Comparison of ENCODE assay signal across 16 cellular contexts in genomic region chr5:150561571-150562295, GRCh38.
"Had no signal": no experiment of that assay in that cellular context is flagged by ENCODE, and none has a peak within 500 bp of the region (broad histone marks: within the 10 kb centered on the region; RNA-seq: fewer than 3 reads in every experiment).

No MANE protein-coding gene starts in this region.

- H3K27ac ChIP-seq: brain microvascular endothelial cell, colonic mucosa, foreskin keratinocyte, left lung, pancreas, spleen, tibial artery had no signal

- H3K27me3 ChIP-seq: brain microvascular endothelial cell, colonic mucosa, foreskin keratinocyte, left lung, pancreas, spleen, tibial artery had no signal

- H3K4me1 Mint-ChIP-seq: activated CD4-positive, alpha-beta memory T cell treated with anti-CD3 and anti-CD28 coated beads, Interleukin-2, amount 10 ng/mL, durations not matched to agents 7 days and 5 days; activated CD4-positive, alpha-beta T cell treated with anti-CD3 and anti-CD28 coated beads for 36 hours; activated CD8-positive, alpha-beta memory T cell treated with anti-CD3 and anti-CD28 coated beads, Interleukin-2, amount 10 ng/mL, durations not matched to agents 7 days and 5 days; activated T-helper 17 cell treated with anti-CD3 and anti-CD28 coated beads, Interleukin-2, amount 50 U/mL, for 72 hours had no signal

- H3K27ac Mint-ChIP-seq: activated CD4-positive, alpha-beta memory T cell treated with anti-CD3 and anti-CD28 coated beads, Interleukin-2, amount 10 ng/mL, durations not matched to agents 7 days and 5 days; activated CD4-positive, alpha-beta T cell treated with anti-CD3 and anti-CD28 coated beads for 36 hours; activated CD8-positive, alpha-beta memory T cell treated with anti-CD3 and anti-CD28 coated beads, Interleukin-2, amount 10 ng/mL, durations not matched to agents 7 days and 5 days; activated naive CD4-positive, alpha-beta T cell treated with anti-CD3 and anti-CD28 coated beads for 36 hours; activated T-helper 17 cell treated with anti-CD3 and anti-CD28 coated beads, Interleukin-2, amount 50 U/mL, for 72 hours; endodermal cell had no signal

- H3K27me3 Mint-ChIP-seq: activated CD4-positive, alpha-beta T cell treated with anti-CD3 and anti-CD28 coated beads for 36 hours; activated T-helper 17 cell treated with anti-CD3 and anti-CD28 coated beads, Interleukin-2, amount 50 U/mL, for 72 hours; naive B cell had no signal

- H3K4me3 Mint-ChIP-seq: activated CD4-positive, alpha-beta memory T cell treated with anti-CD3 and anti-CD28 coated beads, Interleukin-2, amount 10 ng/mL, durations not matched to agents 7 days and 5 days; activated CD4-positive, alpha-beta T cell treated with anti-CD3 and anti-CD28 coated beads for 36 hours; activated CD8-positive, alpha-beta memory T cell treated with anti-CD3 and anti-CD28 coated beads, Interleukin-2, amount 10 ng/mL, durations not matched to agents 7 days and 5 days; activated naive CD4-positive, alpha-beta T cell treated with anti-CD3 and anti-CD28 coated beads for 36 hours; activated T-helper 17 cell treated with anti-CD3 and anti-CD28 coated beads, Interleukin-2, amount 50 U/mL, for 72 hours; endodermal cell; naive B cell; WTC11 had no signal

- H3K9me3 ChIP-seq: colonic mucosa, left lung, pancreas, spleen, tibial artery had no signal

- DNase-seq: spleen had no signal

- H3K36me3 Mint-ChIP-seq: activated CD8-positive, alpha-beta memory T cell treated with anti-CD3 and anti-CD28 coated beads, Interleukin-2, amount 10 ng/mL, durations not matched to agents 7 days and 5 days; naive B cell; WTC11 had no signal

- H3K4me3 ChIP-seq: colonic mucosa, left lung, pancreas, spleen, tibial artery had no signal

- H3K4me1 ChIP-seq: colonic mucosa, foreskin keratinocyte, pancreas had no signal

- H3K36me3 ChIP-seq: colonic mucosa, pancreas had no signal

- H3K9me3 Mint-ChIP-seq: activated CD4-positive, alpha-beta memory T cell treated with anti-CD3 and anti-CD28 coated beads, Interleukin-2, amount 10 ng/mL, durations not matched to agents 7 days and 5 days; activated naive CD4-positive, alpha-beta T cell treated with anti-CD3 and anti-CD28 coated beads for 36 hours; activated T-helper 17 cell treated with anti-CD3 and anti-CD28 coated beads, Interleukin-2, amount 50 U/mL, for 72 hours had no signal

- FAIRE-seq: urothelium cell line had no signal
